In the genomic region with DNA sequence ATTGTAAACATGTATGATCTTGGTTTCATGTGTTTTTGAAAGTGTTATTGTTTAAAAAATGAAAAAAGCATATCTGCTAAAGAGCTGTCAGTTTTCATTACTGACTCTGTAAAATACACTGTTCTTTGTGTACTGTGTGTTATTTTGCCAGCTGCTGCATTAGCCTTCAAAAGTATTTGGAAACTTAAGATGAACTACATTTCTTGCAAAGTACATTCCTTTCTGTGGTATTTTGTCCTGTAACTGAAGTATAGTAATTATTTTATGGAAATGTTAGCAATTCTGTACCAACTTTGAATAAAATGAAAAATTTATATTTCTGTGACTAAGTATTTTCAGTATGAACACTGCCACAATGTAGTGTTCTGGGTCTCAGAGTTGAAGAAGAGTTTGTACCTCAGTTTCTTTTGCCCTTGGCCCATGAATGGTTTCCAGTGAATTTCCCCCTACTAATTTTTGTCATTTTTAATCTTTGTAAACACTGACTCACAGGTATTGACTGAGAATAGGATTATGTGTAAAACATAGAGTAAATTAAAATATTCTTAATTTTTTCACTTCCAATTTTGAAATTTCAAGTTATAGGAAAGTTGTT, we compare ENCODE assay signal across 18 cellular contexts.
"Had no signal": no experiment of that assay in that cellular context is flagged by ENCODE, and none has a peak within 500 bp of the region (broad histone marks: within the 10 kb centered on the region; RNA-seq: fewer than 3 reads in every experiment).

No MANE protein-coding gene starts in this region.

- ATAC-seq: activated CD8-positive, alpha-beta T cell treated with anti-CD3 and anti-CD28 coated beads for 36 hours; left ventricle myocardium superior; right cardiac atrium; T-cell had no signal

- H3K9me3 ChIP-seq: suprapubic skin had no signal

- DNase-seq: activated CD4-positive, alpha-beta T cell treated with anti-CD3 and anti-CD28 coated beads for 1 hour; activated CD8-positive, alpha-beta T cell treated with anti-CD3 and anti-CD28 coated beads for 36 hours; aorta; effector memory CD4-positive, alpha-beta T cell; foreskin melanocyte; kidney glomerular epithelial cell; left ventricle myocardium superior; mesenchymal stem cell; nephron progenitor cell; occipital lobe; right cardiac atrium; T-cell; T-helper 9 cell had no signal

- H3K27me3 ChIP-seq: suprapubic skin had no signal

- H3K4me1 Mint-ChIP-seq: nephron progenitor cell had no signal

- H3K4me3 Mint-ChIP-seq: activated CD8-positive, alpha-beta T cell treated with anti-CD3 and anti-CD28 coated beads for 36 hours; activated naive CD4-positive, alpha-beta T cell treated with anti-CD3 and anti-CD28 coated beads, Interleukin-2, amount 50 U/mL, for 24 hours; dendritic cell treated with granulocyte-macrophage colony-stimulating factor and Interleukin-4, amounts not matched to agents 40 ng/mL and 50 ng/mL, for 4 days; nephron progenitor cell; stimulated activated naive CD8-positive, alpha-beta T cell treated with anti-CD3 and anti-CD28 coated beads, Interleukin-15, Interleukin-2, amounts not matched to agents 100 ng/mL and 50 ng/mL, for 24 hours; T-cell had no signal

- H3K27ac ChIP-seq: suprapubic skin had no signal

- H3K36me3 ChIP-seq: suprapubic skin had no signal

- H3K4me3 ChIP-seq: suprapubic skin had no signal

- H3K27me3 Mint-ChIP-seq: activated CD8-positive, alpha-beta T cell treated with anti-CD3 and anti-CD28 coated beads for 36 hours; activated naive CD4-positive, alpha-beta T cell treated with anti-CD3 and anti-CD28 coated beads, Interleukin-2, amount 50 U/mL, for 24 hours; dendritic cell treated with granulocyte-macrophage colony-stimulating factor and Interleukin-4, amounts not matched to agents 40 ng/mL and 50 ng/mL, for 4 days; progenitor cell of endocrine pancreas; stimulated activated naive CD8-positive, alpha-beta T cell treated with anti-CD3 and anti-CD28 coated beads, Interleukin-15, Interleukin-2, amounts not matched to agents 100 ng/mL and 50 ng/mL, for 24 hours; T-cell had no signal

- H3K9me3 Mint-ChIP-seq: activated CD8-positive, alpha-beta T cell treated with anti-CD3 and anti-CD28 coated beads for 36 hours; activated naive CD4-positive, alpha-beta T cell treated with anti-CD3 and anti-CD28 coated beads, Interleukin-2, amount 50 U/mL, for 24 hours; dendritic cell treated with granulocyte-macrophage colony-stimulating factor and Interleukin-4, amounts not matched to agents 40 ng/mL and 50 ng/mL, for 4 days; nephron progenitor cell had no signal

- H3K27ac Mint-ChIP-seq: activated naive CD4-positive, alpha-beta T cell treated with anti-CD3 and anti-CD28 coated beads, Interleukin-2, amount 50 U/mL, for 24 hours; dendritic cell treated with granulocyte-macrophage colony-stimulating factor and Interleukin-4, amounts not matched to agents 40 ng/mL and 50 ng/mL, for 4 days; nephron progenitor cell; progenitor cell of endocrine pancreas had no signal
